Comparison of ENCODE assay signal across 1 cellular context in genomic region chr2:237942512-237942897, GRCh38.
TF ChIP-seq lines count a peak whose summit lies in the region.

No MANE protein-coding gene starts in this region.

TF ChIP-seq in GM23338, 12 proteins besides CTCF, POLR2A, EP300 and RAD21 (continued from another document):
- TF ChIP-seq ZNF462 (CRISPR knock-in tag; IDR thresholded peaks at IDR 0.05), result no peak
- TF ChIP-seq ZNF114 (CRISPR knock-in tag; IDR thresholded peaks at IDR 0.05), result no peak
- no peak for TF ChIP-seq REST (IDR thresholded peaks at IDR 0.05; ENCODE audit: unreplicated experiment)
- no peak for TF ChIP-seq STAT1 (IDR thresholded peaks at IDR 0.05; ENCODE audit: unreplicated experiment)
- no peak for TF ChIP-seq ZNF331 (CRISPR knock-in tag; IDR thresholded peaks at IDR 0.05; ENCODE audit: low read depth)
- no peak for TF ChIP-seq ETS1 (IDR thresholded peaks at IDR 0.05)
- TF ChIP-seq JUNB (IDR thresholded peaks at IDR 0.05; ENCODE audit: unreplicated experiment), result no peak
- TF ChIP-seq CREB1 (CRISPR knock-in tag; IDR thresholded peaks at IDR 0.05; ENCODE audit: low read depth), result no peak
- TF ChIP-seq EZH2phosphoT487 (IDR thresholded peaks at IDR 0.05; ENCODE audit: unreplicated experiment), result no peak
- no peak for TF ChIP-seq EZH2 (IDR thresholded peaks at IDR 0.05; ENCODE audit: low read depth, unreplicated experiment)
- TF ChIP-seq POLR2AphosphoS5 (IDR thresholded peaks at IDR 0.05; ENCODE audit: low read depth), result no peak
